In genomic region chr3:197484204-197484901, GRCh38 we compare ENCODE assay signal across 24 cellular contexts.
"Had no signal": no experiment of that assay in that cellular context is flagged by ENCODE, and none has a peak within 500 bp of the region (broad histone marks: within the 10 kb centered on the region; RNA-seq: fewer than 3 reads in every experiment).

No MANE protein-coding gene starts in this region.

- H3K27ac Mint-ChIP-seq: activated B cell treated with CpG ODN at 0.5 μM for 24 hours; activated CD4-positive, alpha-beta memory T cell treated with anti-CD3 and anti-CD28 coated beads, Interleukin-2, amount 10 ng/mL, durations not matched to agents 7 days and 5 days; activated naive CD4-positive, alpha-beta T cell treated with anti-CD3 and anti-CD28 coated beads, Interleukin-2, amount 10 ng/mL, durations not matched to agents 7 days and 5 days; natural killer cell treated with Interleukin-12 subunit alpha and Interleukin-12 subunit beta and Interleukin-15 and Interleukin-18, amount 100 ng/mL, for 72 hours; stimulated activated naive CD8-positive, alpha-beta T cell treated with anti-CD3 and anti-CD28 coated beads, Interleukin-15, amount 100 ng/mL, for 72 hours; T-helper 17 cell had no signal

- H3K4me1 Mint-ChIP-seq: activated B cell treated with CpG ODN at 0.5 μM for 24 hours; activated CD4-positive, alpha-beta memory T cell treated with anti-CD3 and anti-CD28 coated beads, Interleukin-2, amount 10 ng/mL, durations not matched to agents 7 days and 5 days; activated naive CD4-positive, alpha-beta T cell treated with anti-CD3 and anti-CD28 coated beads, Interleukin-2, amount 10 ng/mL, durations not matched to agents 7 days and 5 days; stimulated activated naive CD8-positive, alpha-beta T cell treated with anti-CD3 and anti-CD28 coated beads, Interleukin-15, amount 100 ng/mL, for 72 hours; T-helper 17 cell had no signal

- H3K27ac ChIP-seq: body of pancreas, left lung, parathyroid adenoma, right lobe of liver, tibial artery had no signal

- H3K9me3 Mint-ChIP-seq: activated B cell treated with CpG ODN at 0.5 μM for 24 hours; activated CD4-positive, alpha-beta memory T cell treated with anti-CD3 and anti-CD28 coated beads, Interleukin-2, amount 10 ng/mL, durations not matched to agents 7 days and 5 days; activated naive CD4-positive, alpha-beta T cell treated with anti-CD3 and anti-CD28 coated beads, Interleukin-2, amount 10 ng/mL, durations not matched to agents 7 days and 5 days; natural killer cell treated with Interleukin-12 subunit alpha and Interleukin-12 subunit beta and Interleukin-15 and Interleukin-18, amount 100 ng/mL, for 72 hours; stimulated activated naive CD8-positive, alpha-beta T cell treated with anti-CD3 and anti-CD28 coated beads, Interleukin-15, amount 100 ng/mL, for 72 hours had no signal

- H3K79me2 ChIP-seq: parathyroid adenoma had no signal

- ATAC-seq: body of pancreas; esophagus mucosa; left lung; right lobe of liver; stimulated activated naive CD8-positive, alpha-beta T cell treated with anti-CD3 and anti-CD28 coated beads, Interleukin-15, amount 100 ng/mL, for 72 hours; T-helper 17 cell had no signal

- H2AFZ ChIP-seq: parathyroid adenoma had no signal

- DNase-seq: activated B cell treated with CpG ODN at 0.5 μM for 24 hours; activated CD4-positive, alpha-beta memory T cell treated with anti-CD3 and anti-CD28 coated beads, Interleukin-2, amount 10 ng/mL, durations not matched to agents 7 days and 5 days; activated CD4-positive, alpha-beta T cell treated with anti-CD3 and anti-CD28 coated beads for 4 hours; activated effector memory CD4-positive, alpha-beta T cell treated with anti-CD3 and anti-CD28 coated beads, Interleukin-2, amount 50 U/mL, for 16 hours; activated naive CD4-positive, alpha-beta T cell treated with anti-CD3 and anti-CD28 coated beads, Interleukin-2, amount 10 ng/mL, durations not matched to agents 7 days and 5 days; anterior cingulate cortex; body of pancreas; caudate nucleus; effector memory CD4-positive, alpha-beta T cell; glutamatergic neuron; hippocampal formation; kidney glomerular epithelial cell; left lung; midbrain; stimulated activated CD4-positive, alpha-beta T cell treated with anti-CD3 and anti-CD28 coated beads, Interleukin-1b, Interleukin-23, amount 100 ng/mL, for 48 hours; stimulated activated naive CD8-positive, alpha-beta T cell treated with anti-CD3 and anti-CD28 coated beads, Interleukin-15, amount 100 ng/mL, for 72 hours; T-helper 17 cell; tibial artery had no signal

- H3K9me3 ChIP-seq: body of pancreas, left lung, right lobe of liver, tibial artery had no signal

- H3K4me1 ChIP-seq: body of pancreas, left lung, parathyroid adenoma had no signal

- H3K4me3 ChIP-seq: body of pancreas, left lung, lung, right lobe of liver, skin epidermis, tibial artery had no signal

- H3K36me3 ChIP-seq: left lung, right lobe of liver, tibial artery had no signal

- H3K4me3 Mint-ChIP-seq: activated B cell treated with CpG ODN at 0.5 μM for 24 hours; activated CD4-positive, alpha-beta memory T cell treated with anti-CD3 and anti-CD28 coated beads, Interleukin-2, amount 10 ng/mL, durations not matched to agents 7 days and 5 days; activated naive CD4-positive, alpha-beta T cell treated with anti-CD3 and anti-CD28 coated beads, Interleukin-2, amount 10 ng/mL, durations not matched to agents 7 days and 5 days; natural killer cell treated with Interleukin-12 subunit alpha and Interleukin-12 subunit beta and Interleukin-15 and Interleukin-18, amount 100 ng/mL, for 72 hours; stimulated activated naive CD8-positive, alpha-beta T cell treated with anti-CD3 and anti-CD28 coated beads, Interleukin-15, amount 100 ng/mL, for 72 hours; T-helper 17 cell had no signal

- H3K9ac ChIP-seq: parathyroid adenoma had no signal

- H3K27me3 ChIP-seq: body of pancreas, left lung, right lobe of liver, tibial artery had no signal

- H3K36me3 Mint-ChIP-seq: activated naive CD4-positive, alpha-beta T cell treated with anti-CD3 and anti-CD28 coated beads, Interleukin-2, amount 10 ng/mL, durations not matched to agents 7 days and 5 days; natural killer cell treated with Interleukin-12 subunit alpha and Interleukin-12 subunit beta and Interleukin-15 and Interleukin-18, amount 100 ng/mL, for 72 hours had no signal
